In genomic region chr6:36350681-36351091, GRCh38 we compare ENCODE assay signal across 11 cellular contexts. TPM values are rescaled to one million over a fixed set of nuclear protein-coding genes. Genes with fewer than 3 reads are reported as not detected.
DNase-seq lines count a peak whose midpoint lies in the region; ATAC-seq and TF ChIP-seq lines count a peak whose summit lies in the region.
"Had no signal": no experiment of that assay in that cellular context is flagged by ENCODE, and none has a peak within 500 bp of the region (broad histone marks: within the 10 kb centered on the region; RNA-seq: fewer than 3 reads in every experiment).

No MANE protein-coding gene starts in this region.

- DNase-seq in Daoy (ENCODE audit: low read depth), result peak; percentile 93
- peak; percentile 78 to 83 for DNase-seq in SJSA1 (ENCODE audit: low read depth in 1 of 2, low spot score in 2 of 2)
- DNase-seq in fibroblast of villous mesenchyme (ENCODE audit: low read depth), result peak; percentile 93
- peak; percentile 92 for DNase-seq in posterior vena cava (ENCODE audit: low spot score)
- DNase-seq in naive thymus-derived CD8-positive, alpha-beta T cell, result no peak
- no peak for DNase-seq in stimulated activated CD4-positive, alpha-beta T cell treated with anti-CD3 and anti-CD28 coated beads, Interleukin-2, amount 100 ng/mL, for 48 hours
- DNase-seq in NCI-H510A (lab: John Stamatoyannopoulos, UW), result no peak
- DNase-seq: activated naive CD8-positive, alpha-beta T cell treated with anti-CD3 and anti-CD28 coated beads, Interleukin-2, amount 10 ng/mL, durations not matched to agents 7 days and 5 days; WERI-Rb-1 had no signal

- ATAC-seq in naive thymus-derived CD8-positive, alpha-beta T cell, result no peak
- no peak for ATAC-seq in GM18498 (IDR thresholded peaks at IDR 0.05; ENCODE audit: unreplicated experiment)

- no peaks in the 10 kb centered on the region for H3K27me3 ChIP-seq in SJSA1 (replicated peaks)

- peak overlapping the region; percentile 54 for H3K27ac ChIP-seq in SJSA1
- H3K27ac ChIP-seq: HL-60, WERI-Rb-1 had no signal

- H3K4me3 Mint-ChIP-seq in naive thymus-derived CD8-positive, alpha-beta T cell, result no peak overlapping the region
- H3K4me3 Mint-ChIP-seq: activated naive CD8-positive, alpha-beta T cell treated with anti-CD3 and anti-CD28 coated beads, Interleukin-2, amount 10 ng/mL, durations not matched to agents 7 days and 5 days had no signal

- intact Hi-C loops in posterior vena cava (cut with DNase I), result loop anchor here in 1 of 2 donors (10.0 kb wide), 1 partner anchor 226 kb away; no protein-coding TSS in a partner anchor

- H3K9me3 ChIP-seq in SJSA1 (replicated peaks), result 0 out of 2 replicates have a peak, but pooled peaks cover 3% of the 10 kb centered on the region

- peaks cover 0 to 7% (median 0%) of the 10 kb centered on the region in 3 donors for H3K36me3 Mint-ChIP-seq in naive thymus-derived CD8-positive, alpha-beta T cell

- peaks cover 24% of the 10 kb centered on the region for H3K4me1 ChIP-seq in SJSA1 (replicated peaks)

- POLR2A ChIA-PET in naive thymus-derived CD8-positive, alpha-beta T cell (lab: Charles Lee), result interaction anchor here (0.6 kb wide), 1 partner anchor 265 kb away, joined by 3 read pairs; no protein-coding TSS in a partner anchor

- H3K4me3 ChIP-seq in SJSA1 (no peak overlapping the region), fibroblast of villous mesenchyme (ENCODE audit: low read depth, low read length) (no peak overlapping the region)

- no peak for TF ChIP-seq CTCF in fibroblast of villous mesenchyme (IDR thresholded peaks at IDR 0.05; ENCODE audit: insufficient read depth, low read depth, low read length)

- no peak overlapping the region for H3K27ac Mint-ChIP-seq in naive thymus-derived CD8-positive, alpha-beta T cell
- H3K27ac Mint-ChIP-seq: activated naive CD8-positive, alpha-beta T cell treated with anti-CD3 and anti-CD28 coated beads, Interleukin-2, amount 10 ng/mL, durations not matched to agents 7 days and 5 days had no signal

- H3K4me1 Mint-ChIP-seq in naive thymus-derived CD8-positive, alpha-beta T cell, result no peaks in the 10 kb centered on the region
- H3K4me1 Mint-ChIP-seq: activated naive CD8-positive, alpha-beta T cell treated with anti-CD3 and anti-CD28 coated beads, Interleukin-2, amount 10 ng/mL, durations not matched to agents 7 days and 5 days had no signal

- peaks cover 0 to 5% (median 0%) of the 10 kb centered on the region in 9 donors for H3K9me3 Mint-ChIP-seq in naive thymus-derived CD8-positive, alpha-beta T cell

- no peaks in the 10 kb centered on the region for H3K36me3 ChIP-seq in SJSA1
- H3K36me3 ChIP-seq: WERI-Rb-1 had no signal

- H3K27me3 Mint-ChIP-seq in naive thymus-derived CD8-positive, alpha-beta T cell, result peaks cover 0 to 3% (median 0%) of the 10 kb centered on the region in 5 donors

RNA-seq across cellular contexts. Expression of gene BNIP5, which starts 14.0 kb away (rescaled TPM):
- total RNA-seq in Daoy (2014; rRNA removed; shearing (Covaris generic)), result not detected in 2 replicates
- not detected in 2 replicates for total RNA-seq in SJSA1 (2014; rRNA removed; shearing (Covaris generic))
- total RNA-seq in fibroblast of villous mesenchyme (not detected in 2 replicates), posterior vena cava (not detected)
- total RNA-seq in naive thymus-derived CD8-positive, alpha-beta T cell, result not detected
- not detected for polyA plus RNA-seq in naive thymus-derived CD8-positive, alpha-beta T cell
- total RNA-seq: activated naive CD8-positive, alpha-beta T cell treated with anti-CD3 and anti-CD28 coated beads, Interleukin-2, amount 10 ng/mL, durations not matched to agents 7 days and 5 days had no signal

RNA-seq across cellular contexts. Expression of gene ETV7, which starts 36.8 kb away (rescaled TPM):
- 0.69 and 0.83 TPM in 2 replicates for total RNA-seq in Daoy (2014; rRNA removed; shearing (Covaris generic))
- total RNA-seq in SJSA1 (2014; rRNA removed; shearing (Covaris generic)), result 2.0 TPM in 1 of 2 replicates, not detected in the other
- total RNA-seq in fibroblast of villous mesenchyme, result 0.32 and 0.86 TPM in 2 replicates
- total RNA-seq in posterior vena cava, result under 1 TPM in 1 of 2 donors, not detected in 1; 0.57 TPM
- not detected for total RNA-seq in naive thymus-derived CD8-positive, alpha-beta T cell
- under 1 TPM in 2 of 3 donors, not detected in 1; 0.60 to 0.70 TPM for polyA plus RNA-seq in naive thymus-derived CD8-positive, alpha-beta T cell

Comparison
In these comparisons a context has a peak if more than half of its experiments do, and no peak if none do; other contexts are left out.
1. DNase-seq: peak in Daoy (single experiment), SJSA1 (2 of 2), fibroblast of villous mesenchyme (single experiment) and posterior vena cava (single experiment); none in naive thymus-derived CD8-positive, alpha-beta T cell (0 of 10), stimulated activated CD4-positive, alpha-beta T cell treated with anti-CD3 and anti-CD28 coated beads, Interleukin-2, amount 100 ng/mL, for 48 hours (0 of 2) and NCI-H510A (single experiment).